ENCODE assay signal across 14 cellular contexts in the genomic region with DNA sequence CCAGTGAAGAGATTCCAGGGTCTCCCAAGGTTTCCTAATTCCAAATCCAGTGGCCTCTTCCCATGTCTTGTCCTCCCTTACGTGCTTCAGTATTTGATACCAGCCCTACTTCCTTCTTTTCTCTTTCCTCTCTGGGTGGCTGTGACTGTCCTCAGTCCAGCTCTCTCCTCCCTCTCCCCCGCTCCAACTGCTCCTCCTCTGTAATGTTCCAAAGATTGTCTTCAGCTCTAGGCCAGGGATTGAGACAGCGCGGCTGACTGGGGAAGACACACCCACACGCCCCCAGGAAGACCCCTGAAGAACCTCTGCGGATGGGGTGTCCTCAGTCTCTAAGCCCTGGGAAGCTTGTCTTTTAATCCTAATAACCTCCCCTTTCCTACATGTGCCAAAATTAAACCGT. TPM values are rescaled to one million over a fixed set of nuclear protein-coding genes. Genes with fewer than 3 reads are reported as not detected.
A peak's percentile ranks its signal among the peaks of the same experiment; 100 is the strongest.
DNase-seq lines count a peak whose midpoint lies in the region; ATAC-seq and TF ChIP-seq lines count a peak whose summit lies in the region.
"Had no signal": no experiment of that assay in that cellular context is flagged by ENCODE, and none has a peak within 500 bp of the region (broad histone marks: within the 10 kb centered on the region; RNA-seq: fewer than 3 reads in every experiment).

No MANE protein-coding gene starts in this region.

- 40 to 42% methylated on average over 6 to 7 of the region's 7 CpGs for WGBS in transverse colon (ENCODE audit: low coverage in 1 of 2), 2 donors

- H3K36me3 Mint-ChIP-seq in endothelial cell (ENCODE audit: low read depth, unreplicated experiment) (no peaks in the 10 kb centered on the region), nephron (ENCODE audit: low read depth) (no peaks in the 10 kb centered on the region)

- H3K27me3 Mint-ChIP-seq in endothelial cell (ENCODE audit: unreplicated experiment) (peaks cover 7% of the 10 kb centered on the region), nephron (ENCODE audit: low read depth) (peaks cover 20% of the 10 kb centered on the region)

- no peak for TF ChIP-seq EP300 in transverse colon (IDR thresholded peaks at IDR 0.05; ENCODE audit: low read depth)

- H3K4me1 ChIP-seq in SJCRH30 (peaks cover 34% of the 10 kb centered on the region), transverse colon (peaks cover 6 to 43% (median 22%) of the 10 kb centered on the region in 4 donors)

- in situ Hi-C loops in transverse colon (cut with MboI; ENCODE audit: low pct_ligation_motif_present in 1 of 4, low pct_unique_long_range_greater_than_20kb in 1 of 4, low sequenced_read_pairs in 3 of 4) = no loop called here

- H3K4me3 Mint-ChIP-seq in endothelial cell (ENCODE audit: unreplicated experiment) = no peak overlapping the region
- H3K4me3 Mint-ChIP-seq in nephron = peak overlapping the region; percentile 10 to 60 (median 16)
- H3K4me3 Mint-ChIP-seq: activated CD8-positive, alpha-beta T cell treated with anti-CD3 and anti-CD28 coated beads, Interleukin-2, amount 10 ng/mL, durations not matched to agents 7 days and 5 days; CD4-positive, alpha-beta T cell; dendritic cell treated with granulocyte-macrophage colony-stimulating factor and Interleukin-4, amounts not matched to agents 40 ng/mL and 50 ng/mL, for 4 days had no signal

- H3K27me3 ChIP-seq in SJCRH30 = no peaks in the 10 kb centered on the region
- H3K27me3 ChIP-seq in transverse colon = no peaks in the 10 kb centered on the region

- TF ChIP-seq POLR2A in transverse colon (IDR thresholded peaks at IDR 0.05) = no peak

- peak overlapping the region; percentile 6 for H3K27ac Mint-ChIP-seq in endothelial cell (ENCODE audit: unreplicated experiment)
- peak overlapping the region; percentile 57 to 87 (median 69) for H3K27ac Mint-ChIP-seq in nephron
- H3K27ac Mint-ChIP-seq: activated CD8-positive, alpha-beta T cell treated with anti-CD3 and anti-CD28 coated beads, Interleukin-2, amount 10 ng/mL, durations not matched to agents 7 days and 5 days; CD4-positive, alpha-beta T cell; dendritic cell treated with granulocyte-macrophage colony-stimulating factor and Interleukin-4, amounts not matched to agents 40 ng/mL and 50 ng/mL, for 4 days had no signal

- H3K36me3 ChIP-seq in SJCRH30 (no peaks in the 10 kb centered on the region), transverse colon (no peaks in the 10 kb centered on the region)
- H3K36me3 ChIP-seq: esophagus muscularis mucosa had no signal

- ATAC-seq in activated CD4-positive, CD25-positive, alpha-beta regulatory T cell treated with anti-CD3 and anti-CD28 coated beads, Interleukin-2, amount 50 U/mL, for 24 hours = no peak
- ATAC-seq: activated CD8-positive, alpha-beta T cell treated with anti-CD3 and anti-CD28 coated beads, Interleukin-2, amount 10 ng/mL, durations not matched to agents 7 days and 5 days; SK-N-SH treated with all-trans-retinoic acid at 6 μM for 48 hours had no signal

- peak overlapping the region; percentile 20 for H3K27ac ChIP-seq in SJCRH30
- peak overlapping the region; percentile 83 to 90 (median 84) for H3K27ac ChIP-seq in transverse colon

- TF ChIP-seq CTCF in endothelial cell (IDR thresholded peaks at IDR 0.05; ENCODE audit: unreplicated experiment) (no peak), nephron (IDR thresholded peaks at IDR 0.05; ENCODE audit: unreplicated experiment in 3 of 3) (no peak), transverse colon (IDR thresholded peaks at IDR 0.05) (no peak)

- H3K9me3 Mint-ChIP-seq in endothelial cell (ENCODE audit: unreplicated experiment) (no peaks in the 10 kb centered on the region), nephron (no peaks in the 10 kb centered on the region)
- H3K9me3 Mint-ChIP-seq: CD4-positive, alpha-beta T cell; dendritic cell treated with granulocyte-macrophage colony-stimulating factor and Interleukin-4, amounts not matched to agents 40 ng/mL and 50 ng/mL, for 4 days had no signal

- H3K4me3 ChIP-seq in SJCRH30 (peak overlapping the region; percentile 42), transverse colon (peak overlapping the region in 1 of 4 donors; percentile 29)
- H3K4me3 ChIP-seq: GM12878 had no signal

- DNase-seq in SJCRH30 (peak in 1 of 2 experiments; percentile 10), endothelial cell (ENCODE audit: low spot score) (no peak), transverse colon (peak; percentile 31), occipital lobe (lab: John Stamatoyannopoulos, UW) (no peak), cortex of kidney (lab: John Stamatoyannopoulos, UW) (no peak)
- DNase-seq: activated CD8-positive, alpha-beta T cell treated with anti-CD3 and anti-CD28 coated beads, Interleukin-2, amount 10 ng/mL, durations not matched to agents 7 days and 5 days; CD4-positive, alpha-beta T cell had no signal

- no peaks in the 10 kb centered on the region for H3K9me3 ChIP-seq in SJCRH30 (replicated peaks)
- no peaks in the 10 kb centered on the region for H3K9me3 ChIP-seq in transverse colon
- H3K9me3 ChIP-seq: esophagus muscularis mucosa had no signal

- H3K4me1 Mint-ChIP-seq in endothelial cell (ENCODE audit: unreplicated experiment) (peaks cover 12% of the 10 kb centered on the region), nephron (peaks cover 36% of the 10 kb centered on the region)

- intact Hi-C loops in transverse colon (cut with DNase I; ENCODE audit: low total_unique reads) = no loop called here

RNA-seq across cellular contexts. Expression of gene BNIP5, which starts 2.3 kb away (rescaled TPM):
- 0.04 TPM in 1 of 2 replicates, not detected in the other for total RNA-seq in SJCRH30 (2014; rRNA removed; shearing (Covaris generic))
- total RNA-seq in endothelial cell (ENCODE audit: unreplicated experiment) = not detected
- total RNA-seq in transverse colon = 10 to 100 TPM in 3 of 4 donors, 1 to 10 TPM in 1; 6.0 to 23.6 (median 14.1) TPM
- not detected for total RNA-seq in occipital lobe
- total RNA-seq: activated CD8-positive, alpha-beta T cell treated with anti-CD3 and anti-CD28 coated beads, Interleukin-2, amount 10 ng/mL, durations not matched to agents 7 days and 5 days; CD4-positive, alpha-beta T cell; esophagus muscularis mucosa; H4 had no signal

RNA-seq across cellular contexts. Expression of gene ETV7, which starts 53.1 kb away (rescaled TPM):
- not detected in 2 replicates for total RNA-seq in SJCRH30 (2014; rRNA removed; shearing (Covaris generic))
- total RNA-seq in endothelial cell (ENCODE audit: unreplicated experiment) (not detected), transverse colon (1 to 10 TPM; 1.3 to 4.2 (median 3.0) TPM), occipital lobe (not detected)
